In the genomic region with DNA sequence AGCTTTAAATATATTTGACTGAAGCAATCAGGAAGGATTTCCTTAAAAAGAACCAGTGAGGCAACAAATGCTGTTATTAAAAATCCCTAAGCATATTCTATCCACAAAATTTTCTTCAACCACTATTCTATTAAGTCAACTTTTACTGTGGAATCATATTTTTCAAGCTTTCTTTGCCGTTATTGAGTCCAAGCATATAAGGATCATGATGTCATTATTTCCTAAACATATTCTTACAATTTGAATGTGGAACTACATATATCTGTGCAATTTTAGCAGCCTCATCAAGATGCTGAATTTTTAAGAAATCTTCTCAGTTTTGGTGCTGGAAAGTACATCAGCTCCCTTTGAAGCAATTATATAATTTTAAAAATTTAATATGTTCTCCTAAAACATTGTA, we compare ENCODE assay signal across 25 cellular contexts. TPM values are rescaled to one million over a fixed set of nuclear protein-coding genes. Genes with fewer than 3 reads are reported as not detected.
DNase-seq lines count a peak whose midpoint lies in the region; ATAC-seq, FAIRE-seq and TF ChIP-seq lines count a peak whose summit lies in the region.
"Had no signal": no experiment of that assay in that cellular context is flagged by ENCODE, and none has a peak within 500 bp of the region (broad histone marks: within the 10 kb centered on the region; RNA-seq: fewer than 3 reads in every experiment).

No MANE protein-coding gene starts in this region.

- no peaks in the 10 kb centered on the region for H3K27me3 Mint-ChIP-seq in naive B cell
- H3K27me3 Mint-ChIP-seq in effector memory CD8-positive, alpha-beta T cell, result no peaks in the 10 kb centered on the region

- no peak for ATAC-seq in HepG2
- ATAC-seq in right lobe of liver, result no peak
- ATAC-seq in GM12878, result no peak
- no peak for ATAC-seq in naive B cell (ENCODE audit: low read depth in 2 of 2)
- ATAC-seq in effector memory CD8-positive, alpha-beta T cell (replicated peaks), result no peak
- ATAC-seq: A549; CD8-positive, alpha-beta T cell; GM23338; HCT116 had no signal

- SMC1A ChIA-PET in GM12878 (lab: Charles Lee; ENCODE audit: uncharacterized antibody, unreplicated experiment), result interaction anchor here (0.7 to 4.4 kb wide), 10 partner anchors 9 to 480 kb away, joined by 3 to 18 read pairs (median 6); a partner anchor contains a TSS

- DNase-seq in HepG2 (ENCODE audit: low spot score) (no peak), right lobe of liver (no peak), GM12878 (ENCODE audit: low read depth, low spot score) (no peak), naive B cell (no peak), hippocampal formation (lab: John Stamatoyannopoulos, UW) (no peak), NCI-H1092 (lab: John Stamatoyannopoulos, UW) (no peak)
- no peak for DNase-seq in effector memory CD8-positive, alpha-beta T cell
- DNase-seq: 8988T; ACHN; AML-193; BE2C; Caco-2; CD8-positive, alpha-beta T cell; DMS153; DND-41; H9 had no signal

- BruUV-seq in HepG2 (replicated peaks; lab: Mats Ljungman, UMichigan) (no TSS peak), GM12878 (replicated peaks; lab: Mats Ljungman, UMichigan) (no TSS peak)

- H3K9ac ChIP-seq in HepG2 (ENCODE audit: insufficient read depth, low read depth, low read length) (no peak overlapping the region), Loucy (ENCODE audit: low read depth, low read length, poor library complexity, severe bottlenecking) (no peak overlapping the region), GM12878 (ENCODE audit: control insufficient read depth, insufficient read depth, low read length) (no peak overlapping the region)
- H3K9ac ChIP-seq: BLaER1 treated with 17β-estradiol and CSF1 and Interleukin-3, amounts not matched to agents 10 nM and 100 nM had no signal

- TF ChIP-seq CTCF in HepG2 (CRISPR knock-in tag; IDR thresholded peaks at IDR 0.05), result no peak
- no peak for TF ChIP-seq CTCF in right lobe of liver (IDR thresholded peaks at IDR 0.05)
- TF ChIP-seq CTCF in Loucy (conservative IDR thresholded peaks at IDR 0.05; ENCODE audit: low read length), result no peak
- no peak for TF ChIP-seq CTCF in GM12878 (IDR thresholded peaks at IDR 0.05 in 2 of 3, conservative IDR thresholded peaks at IDR 0.05 in 1 of 3; ENCODE audit: control insufficient read depth in 2 of 3, extremely low read depth in 1 of 3, insufficient read depth in 1 of 3, low read depth in 3 of 3, low read length in 3 of 3)

- H3K4me1 ChIP-seq in HepG2 (ENCODE audit: insufficient read depth, low read length), result peaks cover 21% of the 10 kb centered on the region
- H3K4me1 ChIP-seq in right lobe of liver, result peaks cover 0 to 14% (median 0%) of the 10 kb centered on the region in 4 donors
- peaks cover 48% of the 10 kb centered on the region for H3K4me1 ChIP-seq in Loucy (ENCODE audit: insufficient read depth, low read length, poor library complexity, severe bottlenecking)
- H3K4me1 ChIP-seq in GM12878 (ENCODE audit: control insufficient read depth, insufficient read depth, low read length), result peaks cover 6% of the 10 kb centered on the region
- H3K4me1 ChIP-seq: A549, BE2C, Caco-2 had no signal

- H3K9me2 ChIP-seq in Loucy (replicated peaks; ENCODE audit: low read depth, low read length), result no peaks in the 10 kb centered on the region

- no peak overlapping the region for H3K4me3 ChIP-seq in HepG2 (replicated peaks in 1 of 3; ENCODE audit: insufficient read depth in 1 of 3, low read depth in 2 of 3, low read length in 3 of 3)
- H3K4me3 ChIP-seq in right lobe of liver, result no peak overlapping the region
- H3K4me3 ChIP-seq in Loucy (ENCODE audit: low read length, poor library complexity, severe bottlenecking), result peak overlapping the region; percentile 2
- peak overlapping the region; percentile 29 for H3K4me3 ChIP-seq in GM12878
- H3K4me3 ChIP-seq: A549; BLaER1 treated with 17β-estradiol and CSF1 and Interleukin-3, amounts not matched to agents 10 nM and 100 nM; GM23338 had no signal

- peaks cover 0 to 2% (median 0%) of the 10 kb centered on the region in 7 donors for H3K9me3 Mint-ChIP-seq in naive B cell
- H3K9me3 Mint-ChIP-seq in effector memory CD8-positive, alpha-beta T cell, result no peaks in the 10 kb centered on the region
- H3K9me3 Mint-ChIP-seq: CD14-positive monocyte; CD8-positive, alpha-beta T cell; GM23338; H9 had no signal

- CTCF ChIA-PET in HepG2 (lab: Yijun Ruan, JAX; ENCODE audit: low intra/inter-chr PET ratio, low total read pairs), result no interaction called here
- CTCF ChIA-PET in GM12878 (lab: Yijun Ruan, JAX), result interaction anchor here (0.7 to 17.1 kb wide), 9 partner anchors 8 to 420 kb away, joined by 3 to 316 read pairs (median 5); a partner anchor contains a TSS

- H3K9me3 ChIP-seq in HepG2 (ENCODE audit: low read length) (no peaks in the 10 kb centered on the region), right lobe of liver (no peaks in the 10 kb centered on the region), Loucy (ENCODE audit: insufficient read depth, low read depth, low read length) (no peaks in the 10 kb centered on the region), GM12878 (replicated peaks; ENCODE audit: control insufficient read depth, insufficient read depth, low read length) (no peaks in the 10 kb centered on the region)
- H3K9me3 ChIP-seq: A549; BE2C; BLaER1 treated with 17β-estradiol and CSF1 and Interleukin-3, amounts not matched to agents 10 nM and 100 nM; Caco-2 had no signal

- no peaks in the 10 kb centered on the region; a peak in 1 of 5 replicates for H3K27me3 ChIP-seq in HepG2 (ENCODE audit: control insufficient read depth in 1 of 2, insufficient read depth in 2 of 2, low read length in 2 of 2)
- no peaks in the 10 kb centered on the region for H3K27me3 ChIP-seq in right lobe of liver
- H3K27me3 ChIP-seq in Loucy (ENCODE audit: insufficient read depth, low read length, poor library complexity, severe bottlenecking), result no peaks in the 10 kb centered on the region
- H3K27me3 ChIP-seq in GM12878 (replicated peaks in 1 of 2; ENCODE audit: control insufficient read depth in 2 of 2, insufficient read depth in 2 of 2, low read length in 1 of 2), result no peaks in the 10 kb centered on the region
- H3K27me3 ChIP-seq: BE2C; BLaER1 treated with 17β-estradiol and CSF1 and Interleukin-3, amounts not matched to agents 10 nM and 100 nM had no signal

- POLR2A ChIA-PET in HepG2 (lab: Yijun Ruan, JAX) (no interaction called here), GM12878 (lab: Charles Lee) (interaction anchor here (0.8 kb wide), 1 partner anchor 31 kb away, joined by 3 read pairs; a partner anchor contains a TSS)

- H2AFZ ChIP-seq in HepG2 (ENCODE audit: low read length), result no peak overlapping the region
- H2AFZ ChIP-seq in Loucy (ENCODE audit: low read length), result no peak overlapping the region
- H2AFZ ChIP-seq in GM12878 (ENCODE audit: control insufficient read depth, low read depth, low read length), result no peak overlapping the region
- H2AFZ ChIP-seq: GM23338 had no signal

- RAD21 ChIA-PET in GM12878 (lab: Charles Lee; ENCODE audit: unreplicated experiment), result interaction anchor here (0.8 to 8.7 kb wide), 7 partner anchors 9 to 449 kb away, joined by 3 to 50 read pairs (median 4); no protein-coding TSS in a partner anchor

- TF ChIP-seq POLR2A in HepG2 (IDR thresholded peaks at IDR 0.05; ENCODE audit: insufficient read depth in 1 of 2, low read depth in 2 of 2, low read length in 2 of 2) (no peak), right lobe of liver (IDR thresholded peaks at IDR 0.05) (no peak), GM12878 (IDR thresholded peaks at IDR 0.05; ENCODE audit: low read depth, low read length) (no peak)

- H3K36me3 Mint-ChIP-seq in naive B cell, result peaks cover 10 to 20% of the 10 kb centered on the region in 2 donors
- H3K36me3 Mint-ChIP-seq in effector memory CD8-positive, alpha-beta T cell (ENCODE audit: insufficient read depth), result peaks cover 8% of the 10 kb centered on the region

- H4K20me1 ChIP-seq in HepG2 (ENCODE audit: insufficient read depth, low read length), result no peaks in the 10 kb centered on the region
- no peaks in the 10 kb centered on the region for H4K20me1 ChIP-seq in Loucy (ENCODE audit: insufficient read depth, low read length, poor library complexity, severe bottlenecking)
- no peaks in the 10 kb centered on the region for H4K20me1 ChIP-seq in GM12878 (ENCODE audit: control insufficient read depth, insufficient read depth)

- no peaks in the 10 kb centered on the region for H3F3A ChIP-seq in Loucy (ENCODE audit: low read depth)

- H3K27ac Mint-ChIP-seq in naive B cell, result peak overlapping the region in 5 of 6 donors; percentile 24 to 91 (median 41)
- H3K27ac Mint-ChIP-seq in effector memory CD8-positive, alpha-beta T cell, result no peak overlapping the region
- H3K27ac Mint-ChIP-seq: CD14-positive monocyte; CD8-positive, alpha-beta T cell; GM23338; H9 had no signal

- no peak for FAIRE-seq in HepG2 (lab: Jason Lieb, UNC)
- no peak for FAIRE-seq in GM12878 (lab: Jason Lieb, UNC)
- FAIRE-seq: A549, G401.6, GM12891, GM18507 had no signal

- intact Hi-C loops in HepG2 (cut with micrococcal nuclease; ENCODE audit: unreplicated experiment) (no loop called here), right lobe of liver (cut with DNase I) (no loop called here), GM12878 (cut with micrococcal nuclease; ENCODE audit: unreplicated experiment) (loop anchor here (10.0 kb wide), 3 partner anchors 928 to 1148 kb away; a partner anchor contains a TSS)

- no peaks in the 10 kb centered on the region for H3K79me2 ChIP-seq in HepG2 (ENCODE audit: insufficient read depth, low read length)
- H3K79me2 ChIP-seq in Loucy (ENCODE audit: insufficient read depth, low read length), result peaks cover 30% of the 10 kb centered on the region
- peaks cover 91% of the 10 kb centered on the region for H3K79me2 ChIP-seq in GM12878 (ENCODE audit: control insufficient read depth, insufficient read depth, low read length)

- H3K4me2 ChIP-seq in HepG2 (ENCODE audit: low read depth, low read length) (no peak overlapping the region), Loucy (ENCODE audit: low read depth, low read length, poor library complexity, severe bottlenecking) (peak overlapping the region; percentile 53), GM12878 (ENCODE audit: control insufficient read depth, insufficient read depth) (peak overlapping the region; percentile 59)
- H3K4me2 ChIP-seq: A549; BLaER1 treated with 17β-estradiol and CSF1 and Interleukin-3, amounts not matched to agents 10 nM and 100 nM; GM23338 had no signal

- H3K36me3 ChIP-seq in HepG2 (replicated peaks in 1 of 2; ENCODE audit: control insufficient read depth in 1 of 2, insufficient read depth in 2 of 2, low read length in 2 of 2), result peaks cover 0 to 3% of the 10 kb centered on the region in 2 experiments; a peak in 1 of 5 replicates
- H3K36me3 ChIP-seq in right lobe of liver, result peaks cover 0 to 5% (median 0%) of the 10 kb centered on the region in 4 donors
- H3K36me3 ChIP-seq in Loucy (ENCODE audit: insufficient read depth, low read length), result 0 out of 2 replicates have a peak, but pooled peaks cover 3% of the 10 kb centered on the region
- peaks cover 3 to 16% of the 10 kb centered on the region in 2 experiments; a peak in 3 of 4 replicates for H3K36me3 ChIP-seq in GM12878 (ENCODE audit: control insufficient read depth in 2 of 2, insufficient read depth in 2 of 2, low read length in 1 of 2)
- H3K36me3 ChIP-seq: BE2C had no signal

- H3K27ac ChIP-seq in HepG2 (ENCODE audit: extremely low read length, insufficient read depth, low read length), result no peak overlapping the region
- H3K27ac ChIP-seq in right lobe of liver, result no peak overlapping the region
- H3K27ac ChIP-seq in GM12878 (ENCODE audit: control insufficient read depth, insufficient read depth), result no peak overlapping the region
- H3K27ac ChIP-seq: A549; BLaER1 treated with 17β-estradiol and CSF1 and Interleukin-3, amounts not matched to agents 10 nM and 100 nM had no signal

- H3K4me1 Mint-ChIP-seq in naive B cell, result peaks cover 38 to 45% (median 43%) of the 10 kb centered on the region in 3 donors
- peaks cover 35 to 69% of the 10 kb centered on the region in 2 donors for H3K4me1 Mint-ChIP-seq in effector memory CD8-positive, alpha-beta T cell (ENCODE audit: low read depth in 2 of 2)
- H3K4me1 Mint-ChIP-seq: GM23338 had no signal

- 95% methylated on average over 1 of the region's 1 CpG for WGBS in HepG2 (ENCODE audit: low lambda C conversion rate)
- 92% methylated on average over 1 of the region's 1 CpG for WGBS in right lobe of liver (ENCODE audit: insufficient coverage, low coverage, low lambda C conversion rate, missing lambda C conversion rate)
- WGBS in GM12878 (ENCODE audit: insufficient coverage, insufficient replicate concordance, low lambda C conversion rate, missing lambda C conversion rate), result 81% methylated on average over 1 of the region's 1 CpG

- H3K4me3 Mint-ChIP-seq in naive B cell, result no peak overlapping the region
- H3K4me3 Mint-ChIP-seq in effector memory CD8-positive, alpha-beta T cell, result no peak overlapping the region
- H3K4me3 Mint-ChIP-seq: CD14-positive monocyte; CD8-positive, alpha-beta T cell; GM23338; H9 had no signal

- TF ChIP-seq RAD21 in HepG2 (CRISPR knock-in tag; IDR thresholded peaks at IDR 0.05) (no peak), GM12878 (IDR thresholded peaks at IDR 0.05; ENCODE audit: insufficient read depth, low read depth, low read length) (no peak)

- TF ChIP-seq EP300 in HepG2 (IDR thresholded peaks at IDR 0.05; ENCODE audit: low read depth in 2 of 2, low read length in 2 of 2) (no peak), HepG2 (CRISPR knock-in tag; IDR thresholded peaks at IDR 0.05; ENCODE audit: borderline replicate concordance) (no peak), GM12878 (IDR thresholded peaks at IDR 0.05; ENCODE audit: borderline replicate concordance in 1 of 2, control insufficient read depth in 1 of 2, low read depth in 2 of 2, low read length in 2 of 2) (no peak)

- in situ Hi-C loops in HepG2 (cut with HindIII; ENCODE audit: extremely low pct_ligation_motif_present, low pct_unique_long_range_greater_than_20kb), result loop anchor here (25.0 kb wide), 1 partner anchor 326 kb away; no protein-coding TSS in a partner anchor
- in situ Hi-C loops in GM12878 (cut with MboI), result loop anchor here (25.0 kb wide), 1 partner anchor 926 kb away; no protein-coding TSS in a partner anchor

RNA-seq across cellular contexts. Expression of a gene that starts 5.6 kb away (rescaled TPM):
- 11.5 and 15.0 TPM in 2 replicates for total RNA-seq in HepG2 (2016; rRNA removed; fragmentation: Illumina TruSeq; extraction: Trizol)
- 1.0 and 2.0 TPM in 2 replicates for total RNA-seq in HepG2 (2016; cell fraction: cytosol; rRNA removed; fragmentation: Illumina TruSeq; extraction: Trizol; ENCODE audit: low read depth)
- 11.9 and 16.4 TPM in 2 replicates for total RNA-seq in HepG2 (2016; cell fraction: insoluble cytoplasmic fraction; rRNA removed; fragmentation: Illumina TruSeq; extraction: Trizol)
- 3.8 and 4.4 TPM in 2 replicates for total RNA-seq in HepG2 (2016; cell fraction: membrane; rRNA removed; fragmentation: Illumina TruSeq; extraction: Trizol)
- total RNA-seq in HepG2 (2016; cell fraction: nucleus; rRNA removed; fragmentation: Illumina TruSeq; extraction: Trizol), result 12.6 and 15.3 TPM in 2 replicates
- 1.5 and 1.7 TPM in 2 replicates for polyA plus RNA-seq in HepG2 (2011; rRNA removed)
- 1.1 and 1.4 TPM in 2 replicates for polyA plus RNA-seq in HepG2 (2011; cell fraction: cytosol; rRNA removed)
- polyA plus RNA-seq in HepG2 (2011; cell fraction: nucleus; rRNA removed), result 3.1 and 3.6 TPM in 2 replicates
- polyA plus RNA-seq in HepG2 (2012), result 5.7 and 7.1 TPM in 2 replicates
- 0.53 and 0.81 TPM in 2 replicates for polyA plus RNA-seq in HepG2 (2016; cell fraction: cytosol; fragmentation: Illumina TruSeq; extraction: Trizol; ENCODE audit: low read depth)
- polyA plus RNA-seq in HepG2 (2016; cell fraction: insoluble cytoplasmic fraction; fragmentation: Illumina TruSeq; extraction: Trizol; ENCODE audit: low read depth), result 16.1 and 16.9 TPM in 2 replicates
- 1.4 and 1.9 TPM in 2 replicates for polyA plus RNA-seq in HepG2 (2016; cell fraction: membrane; fragmentation: Illumina TruSeq; extraction: Trizol; ENCODE audit: low read depth)
- polyA plus RNA-seq in HepG2 (2016; cell fraction: nucleus; fragmentation: Illumina TruSeq; extraction: Trizol; ENCODE audit: insufficient read depth, low read depth), result 10.3 and 11.5 TPM in 2 replicates
- polyA minus RNA-seq in HepG2 (2011; rRNA and poly(A)+ RNA removed; ENCODE audit: low replicate concordance), result 0.63 and 1.1 TPM in 2 replicates
- polyA minus RNA-seq in HepG2 (2011; cell fraction: cytosol; rRNA and poly(A)+ RNA removed), result 1.5 and 1.8 TPM in 2 replicates
- polyA minus RNA-seq in HepG2 (2011; cell fraction: nucleus; rRNA and poly(A)+ RNA removed), result 8.1 and 12.3 TPM in 2 replicates
- 10 to 100 TPM in 5 of 6 experiments, 1 to 10 TPM in 1; 8.8 to 15.6 (median 11.9) TPM for total RNA-seq in right lobe of liver
- total RNA-seq in GM12878 (2013; cell fraction: nucleolus; rRNA removed), result 214 and 225 TPM in 2 replicates
- total RNA-seq in GM12878 (2014; rRNA removed), result 29.2 and 34.0 TPM in 2 replicates
- 35.8 and 37.9 TPM in 2 replicates for total RNA-seq in GM12878 (2014; rRNA removed; fragmentation: Illumina TruSeq; extraction: Trizol)
- 35.1 and 36.1 TPM in 2 replicates for total RNA-seq in GM12878 (2021)
- polyA plus RNA-seq in GM12878 (2011; ENCODE audit: low read depth), result 21.3 TPM
- polyA plus RNA-seq in GM12878 (2011; rRNA removed), result 37.8 and 58.9 TPM in 2 replicates
- polyA plus RNA-seq in GM12878 (2011; cell fraction: cytosol; rRNA removed), result 15.4 and 19.3 TPM in 2 replicates
- 60.7 and 68.6 TPM in 2 replicates for polyA plus RNA-seq in GM12878 (2011; cell fraction: nucleus; rRNA removed)
- 26.2 and 45.2 TPM in 2 replicates for polyA plus RNA-seq in GM12878 (2012)
- 40.9 and 52.3 TPM in 2 replicates for polyA plus RNA-seq in GM12878 (2014; fragmentation: Illumina TruSeq; extraction: Trizol)
- 10 to 100 TPM; 12.5 to 16.4 TPM for polyA plus RNA-seq in GM12878 (2014; fragmentation: Nextera tagmentation; extraction: Ambion mirVana)
- 15.6 and 18.3 TPM in 2 replicates for polyA plus RNA-seq in GM12878 (2014; rRNA removed)
- 10 to 100 TPM; 24.9 to 28.4 TPM for polyA plus RNA-seq in GM12878 (2016; fragmentation: Nextera tagmentation; extraction: Ambion mirVana)
- polyA minus RNA-seq in GM12878 (2011; rRNA and poly(A)+ RNA removed), result 23.4 and 24.0 TPM in 2 replicates
- 13.0 and 13.9 TPM in 2 replicates for polyA minus RNA-seq in GM12878 (2011; cell fraction: cytosol; rRNA and poly(A)+ RNA removed)
- 62.0 and 86.5 TPM in 2 replicates for polyA minus RNA-seq in GM12878 (2011; cell fraction: nucleus; rRNA and poly(A)+ RNA removed)
- 10 to 100 TPM; 12.3 to 47.9 (median 41.2) TPM for polyA plus RNA-seq in naive B cell (ENCODE audit: low read depth in 6 of 6)

RNA-seq across cellular contexts. Expression of a gene that starts 31.1 kb away (rescaled TPM):
- total RNA-seq in HepG2 (2016; rRNA removed; fragmentation: Illumina TruSeq; extraction: Trizol) (48.3 and 69.6 TPM in 2 replicates), right lobe of liver (10 to 100 TPM in 4 of 6 experiments, 1 to 10 TPM in 2; 6.8 to 18.1 (median 10.9) TPM), GM12878 (2014; rRNA removed) (30.1 and 32.7 TPM in 2 replicates), GM12878 (2014; rRNA removed; fragmentation: Illumina TruSeq; extraction: Trizol) (20.6 and 22.8 TPM in 2 replicates), GM12878 (2021) (26.7 and 29.9 TPM in 2 replicates)
- 4.8 and 5.6 TPM in 2 replicates for total RNA-seq in HepG2 (2016; cell fraction: cytosol; rRNA removed; fragmentation: Illumina TruSeq; extraction: Trizol; ENCODE audit: low read depth)
- 53.8 and 73.2 TPM in 2 replicates for total RNA-seq in HepG2 (2016; cell fraction: insoluble cytoplasmic fraction; rRNA removed; fragmentation: Illumina TruSeq; extraction: Trizol)
- total RNA-seq in HepG2 (2016; cell fraction: membrane; rRNA removed; fragmentation: Illumina TruSeq; extraction: Trizol), result 10.8 and 11.8 TPM in 2 replicates
- total RNA-seq in HepG2 (2016; cell fraction: nucleus; rRNA removed; fragmentation: Illumina TruSeq; extraction: Trizol), result 25.2 TPM in 2 replicates
- polyA plus RNA-seq in HepG2 (2011; rRNA removed) (37.5 and 42.0 TPM in 2 replicates), GM12878 (2011; rRNA removed) (55.7 and 69.8 TPM in 2 replicates), GM12878 (2014; fragmentation: Illumina TruSeq; extraction: Trizol) (25.1 and 30.8 TPM in 2 replicates), GM12878 (2014; fragmentation: Nextera tagmentation; extraction: Ambion mirVana) (10 to 100 TPM; 53.5 to 81.9 TPM), GM12878 (2014; rRNA removed) (28.0 and 37.7 TPM in 2 replicates), GM12878 (2016; fragmentation: Nextera tagmentation; extraction: Ambion mirVana) (10 to 100 TPM; 33.9 to 36.0 TPM), naive B cell (ENCODE audit: low read depth in 6 of 6) (100 to 1,000 TPM in 1 of 6 donors, 10 to 100 TPM in 5; 57.9 to 106 (median 85.3) TPM)
- 29.6 and 30.2 TPM in 2 replicates for polyA plus RNA-seq in HepG2 (2011; cell fraction: cytosol; rRNA removed)
- 18.5 and 19.2 TPM in 2 replicates for polyA plus RNA-seq in HepG2 (2011; cell fraction: nucleus; rRNA removed)
- 31.4 and 38.3 TPM in 2 replicates for polyA plus RNA-seq in HepG2 (2012)
- 3.0 and 3.2 TPM in 2 replicates for polyA plus RNA-seq in HepG2 (2016; cell fraction: cytosol; fragmentation: Illumina TruSeq; extraction: Trizol; ENCODE audit: low read depth)
- polyA plus RNA-seq in HepG2 (2016; cell fraction: insoluble cytoplasmic fraction; fragmentation: Illumina TruSeq; extraction: Trizol; ENCODE audit: low read depth), result 63.5 and 69.1 TPM in 2 replicates
- 5.8 and 6.4 TPM in 2 replicates for polyA plus RNA-seq in HepG2 (2016; cell fraction: membrane; fragmentation: Illumina TruSeq; extraction: Trizol; ENCODE audit: low read depth)
- polyA plus RNA-seq in HepG2 (2016; cell fraction: nucleus; fragmentation: Illumina TruSeq; extraction: Trizol; ENCODE audit: insufficient read depth, low read depth), result 35.6 and 39.1 TPM in 2 replicates
- 1.4 and 24.4 TPM in 2 replicates for polyA minus RNA-seq in HepG2 (2011; rRNA and poly(A)+ RNA removed; ENCODE audit: low replicate concordance)
- polyA minus RNA-seq in HepG2 (2011; cell fraction: cytosol; rRNA and poly(A)+ RNA removed), result 34.6 TPM in 2 replicates
- 23.0 and 25.1 TPM in 2 replicates for polyA minus RNA-seq in HepG2 (2011; cell fraction: nucleus; rRNA and poly(A)+ RNA removed)
- total RNA-seq in GM12878 (2013; cell fraction: nucleolus; rRNA removed), result 20.9 and 24.6 TPM in 2 replicates
- 13.6 TPM for polyA plus RNA-seq in GM12878 (2011; ENCODE audit: low read depth)
- polyA plus RNA-seq in GM12878 (2011; cell fraction: cytosol; rRNA removed), result 20.6 and 24.3 TPM in 2 replicates
- polyA plus RNA-seq in GM12878 (2011; cell fraction: nucleus; rRNA removed), result 18.8 and 26.5 TPM in 2 replicates
- 19.2 and 20.2 TPM in 2 replicates for polyA plus RNA-seq in GM12878 (2012)
- 19.4 and 30.1 TPM in 2 replicates for polyA minus RNA-seq in GM12878 (2011; rRNA and poly(A)+ RNA removed)
- polyA minus RNA-seq in GM12878 (2011; cell fraction: cytosol; rRNA and poly(A)+ RNA removed), result 16.1 and 16.2 TPM in 2 replicates
- polyA minus RNA-seq in GM12878 (2011; cell fraction: nucleus; rRNA and poly(A)+ RNA removed), result 11.0 and 15.9 TPM in 2 replicates

Comparison
In these comparisons a context has a peak if more than half of its experiments do, and no peak if none do; other contexts are left out.
1. H3K4me3 ChIP-seq: peak in Loucy (single experiment) and GM12878 (single experiment); none in HepG2 (0 of 3) and right lobe of liver (0 of 3).
2. H3K27ac Mint-ChIP-seq: peak in naive B cell (5 of 6); none in effector memory CD8-positive, alpha-beta T cell (0 of 2).